Comparison of ENCODE assay signal across 8 cellular contexts in the genomic region with DNA sequence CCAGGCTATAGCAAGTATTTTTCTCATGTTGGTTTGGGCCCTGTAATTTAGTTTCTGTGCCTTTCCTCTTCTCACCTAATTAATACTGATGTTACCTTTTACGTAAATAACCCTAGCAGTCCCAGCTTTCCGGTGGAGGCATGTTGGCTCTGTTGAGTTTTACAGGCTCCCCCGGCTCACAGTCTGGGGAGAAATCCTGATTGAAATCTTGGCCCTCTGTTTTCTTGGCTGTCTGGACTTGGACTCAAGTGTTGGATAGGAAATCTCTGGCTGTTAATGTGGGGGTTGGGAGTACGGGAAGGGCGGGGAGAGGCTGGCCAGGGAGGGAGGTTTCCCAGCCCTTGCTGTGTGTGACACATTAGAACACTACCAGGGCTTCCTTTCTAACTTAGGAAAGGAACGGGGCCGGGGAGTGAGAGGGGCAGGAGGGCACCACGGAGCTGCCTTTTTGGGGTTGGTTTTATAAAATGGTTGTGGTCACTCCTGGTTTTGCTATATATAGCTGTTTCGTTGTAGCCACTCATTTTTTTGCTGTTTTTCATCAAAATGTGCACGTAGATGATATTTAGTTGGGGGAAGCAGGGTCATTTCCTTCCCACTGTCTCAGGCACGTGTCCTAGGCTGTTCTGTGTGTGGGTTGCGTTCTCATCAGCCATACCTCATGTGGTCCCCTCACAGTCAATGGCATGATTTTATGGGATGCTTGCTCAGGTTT. TPM values are rescaled to one million over a fixed set of nuclear protein-coding genes. Genes with fewer than 3 reads are reported as not detected.
DNase-seq lines count a peak whose midpoint lies in the region; ATAC-seq and TF ChIP-seq lines count a peak whose summit lies in the region.

No MANE protein-coding gene starts in this region.

- peak in 1 of 2 experiments; percentile 24; a peak in 1 of 4 replicates for TF ChIP-seq EP300 in SK-N-SH (IDR thresholded peaks at IDR 0.05; ENCODE audit: borderline replicate concordance in 1 of 2, low read depth in 1 of 2, low read length in 1 of 2)

- ATAC-seq in stimulated activated effector memory CD8-positive, alpha-beta T cell treated with anti-CD3 and anti-CD28 coated beads, Interleukin-12 subunit alpha, Interleukin-12 subunit beta, amount 100 ng/mL, for 72 hours: no peak

- H3K36me3 ChIP-seq in SK-N-SH (replicated peaks in 1 of 2; ENCODE audit: control insufficient read depth in 1 of 2, insufficient read depth in 2 of 2, low read length in 1 of 2) (peaks cover 0 to 3% of the 10 kb centered on the region in 2 experiments), left ventricle myocardium inferior (no peaks in the 10 kb centered on the region)

- BruUV-seq in Calu3 (replicated peaks; lab: Mats Ljungman, UMichigan): no TSS peak

- no peak for TF ChIP-seq RAD21 in SK-N-SH (IDR thresholded peaks at IDR 0.05; ENCODE audit: low read length)

- H3K4me1 ChIP-seq in SK-N-SH (ENCODE audit: control insufficient read depth in 1 of 2, insufficient read depth in 2 of 2, low read depth in 1 of 2, low read length in 1 of 2) (peaks cover 53 to 66% of the 10 kb centered on the region in 2 experiments), left ventricle myocardium inferior (peaks cover 76% of the 10 kb centered on the region)

- H3K27me3 Mint-ChIP-seq in Calu3 (ENCODE audit: unreplicated experiment) (no peaks in the 10 kb centered on the region), HFFc6 (ENCODE audit: insufficient read depth) (no peaks in the 10 kb centered on the region; the same call in 1 of the 2 replicates)

- H3F3A ChIP-seq in SK-N-SH (replicated peaks; ENCODE audit: insufficient read depth): peaks cover 49% of the 10 kb centered on the region

- peak overlapping the region; percentile 71 for H3K4me2 ChIP-seq in SK-N-SH

- H3K36me3 Mint-ChIP-seq in Calu3 (ENCODE audit: insufficient read depth, unreplicated experiment): peaks cover 14% of the 10 kb centered on the region
- H3K36me3 Mint-ChIP-seq in HFFc6 (ENCODE audit: low read depth): peaks cover 17% of the 10 kb centered on the region
- H3K36me3 Mint-ChIP-seq in stimulated activated effector memory CD8-positive, alpha-beta T cell treated with anti-CD3 and anti-CD28 coated beads, Interleukin-12 subunit alpha, Interleukin-12 subunit beta, amount 100 ng/mL, for 72 hours: no peaks in the 10 kb centered on the region

- DNase-seq in Calu3 (peak; percentile 45), HFFc6 (peak; percentile 54), SK-N-SH (no peak), left ventricle myocardium inferior (peak; percentile 71), skeletal muscle cell (ENCODE audit: low read depth) (peak; percentile 71), GM10248 (ENCODE audit: extremely low spot score) (no peak)
- no peak for DNase-seq in stimulated activated effector memory CD8-positive, alpha-beta T cell treated with anti-CD3 and anti-CD28 coated beads, Interleukin-12 subunit alpha, Interleukin-12 subunit beta, amount 100 ng/mL, for 72 hours (ENCODE audit: low spot score in 2 of 2)
- DNase-seq in activated naive CD4-positive, alpha-beta T cell (lab: John Stamatoyannopoulos, UW): no peak

- H3K79me2 ChIP-seq in SK-N-SH (ENCODE audit: insufficient read depth): peaks cover 99% of the 10 kb centered on the region

- peak overlapping the region; percentile 58 for H3K4me3 Mint-ChIP-seq in Calu3 (ENCODE audit: low read depth, unreplicated experiment)
- H3K4me3 Mint-ChIP-seq in HFFc6: no peak overlapping the region; the same call in 1 of the 2 replicates
- no peak overlapping the region for H3K4me3 Mint-ChIP-seq in stimulated activated effector memory CD8-positive, alpha-beta T cell treated with anti-CD3 and anti-CD28 coated beads, Interleukin-12 subunit alpha, Interleukin-12 subunit beta, amount 100 ng/mL, for 72 hours

- TF ChIP-seq CTCF in Calu3 (IDR thresholded peaks at IDR 0.05; ENCODE audit: unreplicated experiment): no peak
- no peak for TF ChIP-seq CTCF in HFFc6 (IDR thresholded peaks at IDR 0.05)
- TF ChIP-seq CTCF in SK-N-SH (IDR thresholded peaks at IDR 0.05): no peak
- no peak for TF ChIP-seq CTCF in left ventricle myocardium inferior (IDR thresholded peaks at IDR 0.05; ENCODE audit: borderline replicate concordance)
- TF ChIP-seq CTCF in GM10248 (IDR thresholded peaks at IDR 0.05; ENCODE audit: control extremely low read depth, extremely low read depth, low read depth, missing control alignments): no peak

- H3K27me3 ChIP-seq in SK-N-SH (ENCODE audit: insufficient read depth): no peaks in the 10 kb centered on the region
- H3K27me3 ChIP-seq in left ventricle myocardium inferior (ENCODE audit: low read depth): no peaks in the 10 kb centered on the region

- CTCF ChIA-PET in Calu3 (lab: Charles Lee) (interaction anchor here (1.0 kb wide), 1 partner anchor 116 kb away, joined by 3 read pairs; no protein-coding TSS in a partner anchor), SK-N-SH (lab: Yijun Ruan, JAX) (interaction anchor here (2.1 kb wide), 1 partner anchor 116 kb away, joined by 12 read pairs; no protein-coding TSS in a partner anchor), GM10248 (lab: Yijun Ruan, JAX) (interaction anchor here (0.7 to 4.4 kb wide), 15 partner anchors 9 to 123 kb away, joined by 3 to 21 read pairs (median 4); a partner anchor contains a TSS)

- H3K4me1 Mint-ChIP-seq in Calu3 (ENCODE audit: low read depth, unreplicated experiment) (peaks cover 12% of the 10 kb centered on the region), HFFc6 (ENCODE audit: low read depth) (peaks cover 3% of the 10 kb centered on the region)
- H3K4me1 Mint-ChIP-seq in stimulated activated effector memory CD8-positive, alpha-beta T cell treated with anti-CD3 and anti-CD28 coated beads, Interleukin-12 subunit alpha, Interleukin-12 subunit beta, amount 100 ng/mL, for 72 hours: peaks cover 7% of the 10 kb centered on the region

- 32% methylated on average over 12 of the region's 12 CpGs for WGBS in SK-N-SH (ENCODE audit: low lambda C conversion rate)

- no peaks in the 10 kb centered on the region for H3K9me3 Mint-ChIP-seq in Calu3 (ENCODE audit: low read depth, unreplicated experiment)
- H3K9me3 Mint-ChIP-seq in HFFc6: no peaks in the 10 kb centered on the region
- no peaks in the 10 kb centered on the region for H3K9me3 Mint-ChIP-seq in stimulated activated effector memory CD8-positive, alpha-beta T cell treated with anti-CD3 and anti-CD28 coated beads, Interleukin-12 subunit alpha, Interleukin-12 subunit beta, amount 100 ng/mL, for 72 hours

- H2AFZ ChIP-seq in SK-N-SH (ENCODE audit: low read depth): no peak overlapping the region

- H3K27ac ChIP-seq in SK-N-SH (ENCODE audit: low read depth in 2 of 2, low read length in 1 of 2): peak overlapping the region; percentile 66 to 91; a peak in 3 of 4 replicates
- peak overlapping the region; percentile 82 for H3K27ac ChIP-seq in left ventricle myocardium inferior (replicated peaks)

- no peaks in the 10 kb centered on the region for H3K9me2 ChIP-seq in SK-N-SH

- peaks cover 100% of the 10 kb centered on the region for H4K20me1 ChIP-seq in SK-N-SH (ENCODE audit: insufficient read depth)

- H3K9me3 ChIP-seq in SK-N-SH: no peaks in the 10 kb centered on the region
- no peaks in the 10 kb centered on the region for H3K9me3 ChIP-seq in left ventricle myocardium inferior (replicated peaks)

- peak overlapping the region in 1 of 2 experiments; percentile 31; a peak in 2 of 4 replicates for H3K4me3 ChIP-seq in SK-N-SH (ENCODE audit: low read depth in 2 of 2, low read length in 1 of 2)
- H3K4me3 ChIP-seq in left ventricle myocardium inferior: peak overlapping the region; percentile 41
- peak overlapping the region; percentile 7 for H3K4me3 ChIP-seq in skeletal muscle cell (ENCODE audit: low read depth, low read length)

- intact Hi-C loops in Calu3 (cut with micrococcal nuclease; ENCODE audit: unreplicated experiment) (no loop called here), left ventricle myocardium inferior (cut with micrococcal nuclease) (loop anchor here (10.0 kb wide), 1 partner anchor 111 kb away; no protein-coding TSS in a partner anchor)

- POLR2A ChIA-PET in SK-N-SH (lab: Yijun Ruan, JAX): no interaction called here
- POLR2A ChIA-PET in GM10248 (lab: Yijun Ruan, JAX): interaction anchor here (1.4 to 1.6 kb wide), 2 partner anchors 9 to 20 kb away, joined by 3 to 8 read pairs; no protein-coding TSS in a partner anchor

- peak overlapping the region; percentile 82 for H3K27ac Mint-ChIP-seq in Calu3 (ENCODE audit: unreplicated experiment)
- H3K27ac Mint-ChIP-seq in HFFc6: no peak overlapping the region
- no peak overlapping the region for H3K27ac Mint-ChIP-seq in stimulated activated effector memory CD8-positive, alpha-beta T cell treated with anti-CD3 and anti-CD28 coated beads, Interleukin-12 subunit alpha, Interleukin-12 subunit beta, amount 100 ng/mL, for 72 hours

- H3K9ac ChIP-seq in SK-N-SH: peak overlapping the region; percentile 66; the same call in 1 of the 2 replicates

TF ChIP-seq in SK-N-SH, 30 proteins besides CTCF, POLR2A, EP300 and RAD21:
- no peak for TF ChIP-seq TEAD4 (IDR thresholded peaks at IDR 0.05; ENCODE audit: borderline replicate concordance, insufficient read depth)
- peak; percentile 42; the same call in 1 of the 2 replicates for TF ChIP-seq NFIC (IDR thresholded peaks at IDR 0.05; ENCODE audit: borderline replicate concordance)
- 0 out of 2 replicates have a peak, but pooled peaks have one; percentile 30 for TF ChIP-seq TAF1 (IDR thresholded peaks at IDR 0.05; ENCODE audit: borderline replicate concordance, low read depth, low read length)
- peak; percentile 55; the same call in 1 of the 2 replicates for TF ChIP-seq SIN3A (IDR thresholded peaks at IDR 0.05; ENCODE audit: borderline replicate concordance, low read depth, low read length)
- 0 out of 2 replicates have a peak, but pooled peaks have one; percentile 6 for TF ChIP-seq GATA2 (CRISPR knock-in tag; IDR thresholded peaks at IDR 0.05)
- TF ChIP-seq EZH2phosphoT487 (IDR thresholded peaks at IDR 0.05; ENCODE audit: borderline replicate concordance, low read depth): no peak
- peak; percentile 52; the same call in 1 of the 2 replicates for TF ChIP-seq TCF12 (IDR thresholded peaks at IDR 0.05)

RNA-seq across cellular contexts. Expression of a gene that starts 10.9 kb away (rescaled TPM):
- total RNA-seq in Calu3 (2022) (150 and 183 TPM in 2 replicates), left ventricle myocardium inferior (52.8 TPM)
- 100 to 1,000 TPM; 167 to 219 (median 190) TPM for total RNA-seq in HFFc6 (2021; fragmentation: NEBNext Ultra II Directional; extraction: Animal tissue kit (Norgen Biotek cat#: 25700))
- polyA plus RNA-seq in SK-N-SH (2012; rRNA removed): 225 and 229 TPM in 2 replicates
- polyA plus RNA-seq in SK-N-SH (2012; cell fraction: cytosol; rRNA removed): 101 and 117 TPM in 2 replicates
- polyA plus RNA-seq in SK-N-SH (2012; cell fraction: nucleus; rRNA removed): 1,118 and 1,202 TPM in 2 replicates

Comparison
In these comparisons a context has a peak if more than half of its experiments do, and no peak if none do; other contexts are left out.
1. DNase-seq: peak in Calu3 (single experiment), HFFc6 (single experiment), left ventricle myocardium inferior (single experiment) and skeletal muscle cell (single experiment); none in SK-N-SH (single experiment), GM10248 (single experiment), stimulated activated effector memory CD8-positive, alpha-beta T cell treated with anti-CD3 and anti-CD28 coated beads, Interleukin-12 subunit alpha, Interleukin-12 subunit beta, amount 100 ng/mL, for 72 hours (0 of 2) and activated naive CD4-positive, alpha-beta T cell (0 of 4).